Comparison of ENCODE assay signal across 2 cellular contexts in the genomic region with DNA sequence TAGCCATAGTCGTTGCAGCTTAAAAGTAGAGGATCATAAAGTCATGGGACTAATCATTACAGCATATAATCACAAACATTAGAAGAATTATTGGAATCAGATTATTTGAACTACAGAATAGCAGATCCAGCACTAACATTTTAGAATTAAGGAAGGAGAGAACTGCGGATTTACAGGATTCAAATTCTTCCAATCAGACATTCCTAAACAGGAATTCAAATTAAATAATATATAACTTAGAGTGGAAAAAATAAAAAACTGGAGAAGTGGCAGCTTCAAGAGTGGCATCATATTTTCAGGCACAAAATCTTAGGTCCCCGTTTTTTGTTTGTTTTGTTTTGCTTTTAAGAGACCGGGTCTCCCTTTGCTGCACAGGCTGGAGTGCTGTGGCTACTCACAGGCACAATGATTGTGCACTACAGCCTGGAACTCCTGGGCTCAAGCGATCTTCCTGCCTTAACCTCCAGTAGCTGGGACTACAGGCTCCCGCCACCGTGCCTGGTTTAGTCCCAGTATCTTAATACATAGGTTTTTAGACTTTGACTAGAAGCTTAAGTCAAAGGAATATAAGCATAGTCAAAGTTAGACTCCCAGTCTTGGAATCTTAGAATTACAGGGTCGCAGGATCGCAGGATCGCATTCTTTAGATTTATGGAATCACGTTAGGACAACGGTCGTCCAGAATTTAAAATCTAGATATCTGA.
TF ChIP-seq lines count a peak whose summit lies in the region.

No MANE protein-coding gene starts in this region.

TF ChIP-seq in IMR-90, 13 proteins besides CTCF, POLR2A, EP300 and RAD21:
- TF ChIP-seq CHD1 (IDR thresholded peaks at IDR 0.05; ENCODE audit: low read depth, low read length), result no peak
- no peak for TF ChIP-seq CEBPB (IDR thresholded peaks at IDR 0.05; ENCODE audit: low read depth, low read length)
- no peak for TF ChIP-seq MAZ (IDR thresholded peaks at IDR 0.05; ENCODE audit: borderline replicate concordance, low read depth, low read length)
- no peak for TF ChIP-seq USF2 (IDR thresholded peaks at IDR 0.05; ENCODE audit: low read depth, low read length)
- no peak for TF ChIP-seq MXI1 (IDR thresholded peaks at IDR 0.05; ENCODE audit: borderline replicate concordance, low read depth, low read length)
- TF ChIP-seq MAFK (IDR thresholded peaks at IDR 0.05; ENCODE audit: low read depth, low read length), result no peak
- TF ChIP-seq FOS (IDR thresholded peaks at IDR 0.05; ENCODE audit: low read depth, low read length), result no peak
- TF ChIP-seq NFE2L2 (IDR thresholded peaks at IDR 0.05; ENCODE audit: low read depth, low read length), result no peak
- TF ChIP-seq SMC3 (IDR thresholded peaks at IDR 0.05; ENCODE audit: low read depth, low read length), result no peak
- TF ChIP-seq RCOR1 (IDR thresholded peaks at IDR 0.05; ENCODE audit: insufficient replicate concordance, low read length), result no peak
- TF ChIP-seq BHLHE40 (IDR thresholded peaks at IDR 0.05; ENCODE audit: low read depth, low read length), result no peak
- no peak for TF ChIP-seq RFX5 (IDR thresholded peaks at IDR 0.05; ENCODE audit: low read depth, low read length)
- no peak for TF ChIP-seq ELK1 (IDR thresholded peaks at IDR 0.05; ENCODE audit: borderline replicate concordance, low read depth, low read length)

TF ChIP-seq in H1, 55 proteins besides CTCF, POLR2A, EP300 and RAD21:
- peak; percentile 99; the same call in 1 of the 2 replicates for TF ChIP-seq CBX8 (IDR thresholded peaks at IDR 0.05; ENCODE audit: borderline replicate concordance, low read depth, low read length)
- TF ChIP-seq ASH2L (IDR thresholded peaks at IDR 0.05; ENCODE audit: low read length), result no peak
- TF ChIP-seq TCF12 (IDR thresholded peaks at IDR 0.05; ENCODE audit: low read depth, low read length), result no peak
- TF ChIP-seq RNF2 (IDR thresholded peaks at IDR 0.05; ENCODE audit: borderline replicate concordance, low read depth, low read length, missing control alignments, poor library complexity, severe bottlenecking), result peak; percentile 96
TF ChIP-seq in H1: peak in this region for 2.
